Comparison of ENCODE assay signal across 36 cellular contexts in the genomic region with DNA sequence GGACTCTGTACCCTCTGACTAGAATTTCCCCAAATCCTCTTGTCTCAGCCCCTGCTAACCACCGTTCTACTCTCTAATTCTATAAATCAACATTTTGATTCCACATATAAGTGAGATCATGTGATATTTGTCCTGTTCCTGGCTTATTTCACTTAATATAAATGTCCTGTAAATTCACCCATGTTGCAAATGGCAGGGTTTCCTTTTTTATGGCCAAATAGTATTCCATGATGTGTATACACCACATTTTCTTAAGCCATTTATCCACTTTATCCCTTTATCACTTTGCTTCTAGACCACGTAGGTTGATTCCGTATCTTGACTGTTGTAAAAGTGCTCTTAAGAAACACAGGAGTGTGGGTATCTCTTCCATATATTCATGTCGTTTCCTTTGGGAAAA.
"Had no signal": no experiment of that assay in that cellular context is flagged by ENCODE, and none has a peak within 500 bp of the region (broad histone marks: within the 10 kb centered on the region; RNA-seq: fewer than 3 reads in every experiment).

No MANE protein-coding gene starts in this region.

- H3K9me3 ChIP-seq: MG63 had no signal

- H3K27me3 ChIP-seq: MG63 had no signal

- DNase-seq: Karpas-422, Kasumi-1, MG63, MM.1S, MV-4-11, NCI-H1048, NCI-H1092, NCI-H1092 treated with DMSO at 0.1 percent for 48 hours, NCI-H1105, NCI-H1105 treated with DMSO at 0.1 percent for 48 hours, NCI-H1417, NCI-H1417 treated with DMSO at 0.1 percent for 48 hours, NCI-H1436, NCI-H1436 treated with DMSO at 0.1 percent for 48 hours, NCI-H146, NCI-H1694, NCI-H1694 treated with DMSO at 0.1 percent for 48 hours, NCI-H187, NCI-H187 treated with DMSO at 0.1 percent for 48 hours, NCI-H1930, NCI-H2029, NCI-H2029 treated with DMSO at 0.1 percent for 48 hours, NCI-H2081, NCI-H2081 treated with DMSO at 0.1 percent for 48 hours, NCI-H2107, NCI-H2171, NCI-H2171 treated with DMSO at 0.1 percent for 48 hours, NCI-H2227 treated with DMSO at 0.1 percent for 48 hours, NCI-H226, NCI-H345, NCI-H446, NCI-H446 treated with DMSO at 0.1 percent for 48 hours, NCI-H510A, NCI-H510A treated with DMSO at 0.1 percent for 48 hours, NCI-H524, NCI-H524 treated with DMSO at 0.1 percent for 48 hours had no signal

- H3K4me3 ChIP-seq: MG63 had no signal
